ENCODE assay signal across 9 cellular contexts in genomic region chr14:90274808-90275454, GRCh38. TPM values are rescaled to one million over a fixed set of nuclear protein-coding genes. Genes with fewer than 3 reads are reported as not detected.
DNase-seq lines count a peak whose midpoint lies in the region; ATAC-seq, FAIRE-seq and TF ChIP-seq lines count a peak whose summit lies in the region.
"Had no signal": no experiment of that assay in that cellular context is flagged by ENCODE, and none has a peak within 500 bp of the region (broad histone marks: within the 10 kb centered on the region; RNA-seq: fewer than 3 reads in every experiment).

No MANE protein-coding gene starts in this region.

- H3K27me3 ChIP-seq in skeletal muscle tissue (ENCODE audit: control insufficient read depth in 3 of 3, insufficient read depth in 3 of 3, low read length in 3 of 3) = no peaks in the 10 kb centered on the region

- H3K36me3 ChIP-seq in skeletal muscle tissue (ENCODE audit: control insufficient read depth in 3 of 3, insufficient read depth in 3 of 3, low read length in 3 of 3) = peaks cover 56 to 73% (median 60%) of the 10 kb centered on the region in 3 donors

- no peak for DNase-seq in GM12891 (ENCODE audit: insufficient read length, low spot score)
- DNase-seq in activated CD4-positive, alpha-beta T cell treated with anti-CD3 and anti-CD28 coated beads, Interleukin-2, amount 50 U/mL, for 4 hours = peak; percentile 30 to 36
- peak; percentile 26 for DNase-seq in fibroblast of gingiva (ENCODE audit: low read depth)
- DNase-seq in 8988T = no peak
- no peak for DNase-seq in SHP77 (lab: John Stamatoyannopoulos, UW)

- TF ChIP-seq POLR2A in GM12891 (IDR thresholded peaks at IDR 0.05; ENCODE audit: low read depth, low read length) = no peak; the same call in 1 of the 2 replicates

- FAIRE-seq in GM12891 (lab: Jason Lieb, UNC) = no peak

- no peaks in the 10 kb centered on the region for H3K9me3 ChIP-seq in skeletal muscle tissue (ENCODE audit: control insufficient read depth in 3 of 3, low read length in 3 of 3)

- peak overlapping the region; percentile 20 for H3K27ac ChIP-seq in skeletal muscle tissue (ENCODE audit: low read depth, low read length)
- H3K27ac ChIP-seq: HL-60 had no signal

- ATAC-seq in HG02678 (IDR thresholded peaks at IDR 0.05; ENCODE audit: unreplicated experiment) (no peak), HG03460 (IDR thresholded peaks at IDR 0.05; ENCODE audit: unreplicated experiment) (no peak)

- H3K4me1 ChIP-seq in skeletal muscle tissue (ENCODE audit: control insufficient read depth in 3 of 3, insufficient read depth in 3 of 3, low read length in 3 of 3) = peaks cover 15 to 26% (median 16%) of the 10 kb centered on the region in 3 donors

- no peak overlapping the region for H3K4me3 ChIP-seq in skeletal muscle tissue (ENCODE audit: low read length in 3 of 3)

- peak overlapping the region in 1 of 3 donors; percentile 33 for H3K9ac ChIP-seq in skeletal muscle tissue (ENCODE audit: low read depth in 1 of 3, low read length in 3 of 3)

TF ChIP-seq in GM12891, 5 proteins besides CTCF, POLR2A, EP300 and RAD21:
- TF ChIP-seq PAX5 (IDR thresholded peaks at IDR 0.05; ENCODE audit: insufficient read depth, low read length, severe bottlenecking) (no peak), POU2F2 (IDR thresholded peaks at IDR 0.05; ENCODE audit: low read depth, low read length) (no peak), POLR2AphosphoS5 (IDR thresholded peaks at IDR 0.05; ENCODE audit: low read depth, low read length) (peak; percentile 67; the same call in 1 of the 2 replicates)

RNA-seq across cellular contexts. Expression of gene PSMC1, which starts 18.6 kb away (rescaled TPM):
- polyA plus RNA-seq in GM12891 (2012; ENCODE audit: low read depth, missing spikeins) = 136 TPM
- 84.5 TPM for total RNA-seq in skeletal muscle tissue

RNA-seq across cellular contexts. Expression of gene NRDE2, which starts 56.8 kb away (rescaled TPM):
- polyA plus RNA-seq in GM12891 (2012; ENCODE audit: low read depth, missing spikeins) = 8.8 TPM
- total RNA-seq in skeletal muscle tissue = 14.6 TPM

Comparison
In these comparisons a context has a peak if more than half of its experiments do, and no peak if none do; other contexts are left out.
1. DNase-seq: peak in activated CD4-positive, alpha-beta T cell treated with anti-CD3 and anti-CD28 coated beads, Interleukin-2, amount 50 U/mL, for 4 hours (2 of 2) and fibroblast of gingiva (single experiment); none in GM12891 (single experiment), 8988T (single experiment) and SHP77 (0 of 2).